Comparison of ENCODE assay signal across 7 cellular contexts in genomic region chr16:1718236-1718635, GRCh38. TPM values are rescaled to one million over a fixed set of nuclear protein-coding genes. Genes with fewer than 3 reads are reported as not detected.
DNase-seq lines count a peak whose midpoint lies in the region; ATAC-seq and TF ChIP-seq lines count a peak whose summit lies in the region.
"Not testable (repeated sequence)": the region's sequence is repeated elsewhere in the genome, so short reads cannot be mapped to it uniquely, and the experiment has no call there.

No MANE protein-coding gene starts in this region.

- peaks cover 14 to 77% (median 24%) of the 10 kb centered on the region in 11 experiments; a peak in 20 of 22 replicates for H4K20me1 ChIP-seq in BLaER1 treated with 17β-estradiol and CSF1 and Interleukin-3, amounts not matched to agents 10 nM and 100 nM
- H4K20me1 ChIP-seq in HCT116 (ENCODE audit: insufficient read depth); OCI-LY1 (ENCODE audit: insufficient read depth, low read length): not testable (repeated sequence)

- not testable (repeated sequence) for H3K9ac ChIP-seq in BLaER1 treated with 17β-estradiol and CSF1 and Interleukin-3, amounts not matched to agents 10 nM and 100 nM; OCI-LY1 (ENCODE audit: low read length); skeletal muscle tissue (ENCODE audit: low read depth in 1 of 3, low read length in 3 of 3)
- H3K9ac ChIP-seq in HCT116 (ENCODE audit: low read length), result peak overlapping the region; percentile 20

- H3K4me1 ChIP-seq in BLaER1 treated with 17β-estradiol and CSF1 and Interleukin-3, amounts not matched to agents 10 nM and 100 nM, result peaks cover 63 to 89% (median 80%) of the 10 kb centered on the region in 10 experiments
- H3K4me1 ChIP-seq in HCT116 (ENCODE audit: control insufficient read depth in 1 of 2, insufficient read depth in 2 of 2, low read length in 2 of 2), result peaks cover 53 to 66% of the 10 kb centered on the region in 2 experiments
- peaks cover 65% of the 10 kb centered on the region for H3K4me1 ChIP-seq in OCI-LY1 (ENCODE audit: insufficient read depth, low read length, severe bottlenecking)
- H3K4me1 ChIP-seq in skeletal muscle tissue (ENCODE audit: control insufficient read depth in 3 of 3, insufficient read depth in 3 of 3, low read length in 3 of 3), result peaks cover 0 to 22% (median 7%) of the 10 kb centered on the region in 3 donors

- peaks cover 76% of the 10 kb centered on the region for H3K79me2 ChIP-seq in HCT116 (ENCODE audit: insufficient read depth, low read length)
- peaks cover 19% of the 10 kb centered on the region for H3K79me2 ChIP-seq in OCI-LY1 (ENCODE audit: insufficient read depth, low read length)

- not testable (repeated sequence) for H3K27me3 ChIP-seq in BLaER1 treated with 17β-estradiol and CSF1 and Interleukin-3, amounts not matched to agents 10 nM and 100 nM; HCT116 (ENCODE audit: insufficient read depth, low read length); OCI-LY1 (ENCODE audit: insufficient read depth, low read length); skeletal muscle tissue (ENCODE audit: control insufficient read depth in 3 of 3, insufficient read depth in 3 of 3, low read length in 3 of 3)

- H3K27me3 Mint-ChIP-seq in activated B cell treated with CpG ODN at 0.5 μM for 24 hours; naive B cell; stimulated activated naive B cell treated with anti-CD40 and anti-IgM and Interleukin-4, amounts not matched to agents 10 μg/mL and 1 μg/mL and 100 μg/mL, for 72 hours: not testable (repeated sequence)

- POLR2A ChIA-PET in HCT116 (lab: Charles Lee), result not testable (repeated sequence)
- POLR2A ChIA-PET in activated B cell treated with CpG ODN at 0.5 μM for 24 hours (lab: Charles Lee), result interaction anchor here (0.6 to 1.8 kb wide), 8 partner anchors 8 to 260 kb away, joined by 3 to 22 read pairs (median 3); partner anchors contain the start of genes JPT2 and MAPK8IP3

- not testable (repeated sequence) for H3K9me2 ChIP-seq in HCT116 (ENCODE audit: insufficient read depth); OCI-LY1 (ENCODE audit: low read depth, low read length)

- H3K9me3 ChIP-seq in BLaER1 treated with 17β-estradiol and CSF1 and Interleukin-3, amounts not matched to agents 10 nM and 100 nM (replicated peaks in 1 of 11); HCT116 (ENCODE audit: control insufficient read depth in 1 of 2, insufficient read depth in 1 of 2, low read depth in 1 of 2, low read length in 2 of 2); OCI-LY1 (ENCODE audit: low read length); skeletal muscle tissue (ENCODE audit: control insufficient read depth in 3 of 3, low read length in 3 of 3): not testable (repeated sequence)

- peak overlapping the region in 8 of 11 experiments; percentile 37 to 95 (median 82); a peak in 13 of 22 replicates for H3K4me2 ChIP-seq in BLaER1 treated with 17β-estradiol and CSF1 and Interleukin-3, amounts not matched to agents 10 nM and 100 nM
- H3K4me2 ChIP-seq in HCT116 (ENCODE audit: low read length), result peak overlapping the region; percentile 58
- not testable (repeated sequence) for H3K4me2 ChIP-seq in OCI-LY1 (ENCODE audit: low read length)

- TF ChIP-seq RAD21 in HCT116 (IDR thresholded peaks at IDR 0.05; ENCODE audit: low read depth), result not testable (repeated sequence)

- intact Hi-C loops in HCT116 (cut with micrococcal nuclease), result not testable (repeated sequence)
- intact Hi-C loops in activated B cell treated with CpG ODN at 0.5 μM for 24 hours (cut with micrococcal nuclease), result loop anchor here (5.0 kb wide), 1 partner anchor 411 kb away; the partner anchor contains the start of gene UBE2I

- CTCF ChIA-PET in HCT116 (lab: Charles Lee), result interaction anchor here (2.4 kb wide), 1 partner anchor 12 kb away, joined by 11 read pairs; the partner anchor contains the start of gene MAPK8IP3
- CTCF ChIA-PET in activated B cell treated with CpG ODN at 0.5 μM for 24 hours (lab: Charles Lee), result interaction anchor here (3.2 kb wide), 1 partner anchor 12 kb away, joined by 16 read pairs; the partner anchor contains the start of gene MAPK8IP3

- RAD21 ChIA-PET in HCT116 (lab: Charles Lee; ENCODE audit: low non-redundant PET in 1 of 2, low total read pairs in 2 of 2, uncharacterized antibody in 2 of 2, unreplicated experiment in 2 of 2), result not testable (repeated sequence)

- not testable (repeated sequence) for TF ChIP-seq CTCF in HCT116 (IDR thresholded peaks at IDR 0.05 in 2 of 3, conservative IDR thresholded peaks at IDR 0.05 in 1 of 3; ENCODE audit: borderline replicate concordance in 1 of 3, insufficient read depth in 1 of 3, low read depth in 2 of 3, low read length in 2 of 3); OCI-LY1 (IDR thresholded peaks at IDR 0.05; ENCODE audit: low read length); activated B cell treated with CpG ODN at 0.5 μM for 24 hours (IDR thresholded peaks at IDR 0.05)

- H3K36me3 ChIP-seq in BLaER1 treated with 17β-estradiol and CSF1 and Interleukin-3, amounts not matched to agents 10 nM and 100 nM, result peaks cover 10 to 33% (median 20%) of the 10 kb centered on the region in 11 experiments; a peak in 18 of 22 replicates
- not testable (repeated sequence) for H3K36me3 ChIP-seq in HCT116 (ENCODE audit: control insufficient read depth in 1 of 2, insufficient read depth in 2 of 2, low read length in 2 of 2); skeletal muscle tissue (ENCODE audit: control insufficient read depth in 3 of 3, insufficient read depth in 3 of 3, low read length in 3 of 3)
- H3K36me3 ChIP-seq in OCI-LY1 (ENCODE audit: insufficient read depth, low read length), result peaks cover 11% of the 10 kb centered on the region; the same call in 1 of the 2 replicates

- DNase-seq in HCT116 (ENCODE audit: low read depth, low spot score); activated B cell treated with CpG ODN at 0.5 μM for 24 hours; naive B cell; stimulated activated naive B cell treated with anti-CD40 and anti-IgM and Interleukin-4, amounts not matched to agents 10 μg/mL and 1 μg/mL and 100 μg/mL, for 72 hours: not testable (repeated sequence)

- ATAC-seq in HCT116; activated B cell treated with CpG ODN at 0.5 μM for 24 hours (ENCODE audit: low read depth); naive B cell (ENCODE audit: low read depth in 2 of 2); stimulated activated naive B cell treated with anti-CD40 and anti-IgM and Interleukin-4, amounts not matched to agents 10 μg/mL and 1 μg/mL and 100 μg/mL, for 72 hours (replicated peaks): not testable (repeated sequence)

- not testable (repeated sequence) for H2AFZ ChIP-seq in HCT116 (ENCODE audit: low read depth, low read length, poor library complexity, severe bottlenecking); OCI-LY1 (ENCODE audit: low read length)

- H3K27ac ChIP-seq in BLaER1 treated with 17β-estradiol and CSF1 and Interleukin-3, amounts not matched to agents 10 nM and 100 nM, result peak overlapping the region in 6 of 11 experiments; percentile 44 to 94 (median 92); a peak in 6 of 22 replicates
- H3K27ac ChIP-seq in HCT116 (ENCODE audit: low read depth, low read length), result peak overlapping the region; percentile 39
- H3K27ac ChIP-seq in OCI-LY1 (ENCODE audit: low read depth, low read length, poor library complexity, severe bottlenecking), result peak overlapping the region; percentile 76
- H3K27ac ChIP-seq in skeletal muscle tissue (ENCODE audit: low read depth, low read length), result peak overlapping the region; percentile 36

- not testable (repeated sequence) for BruUV-seq in HCT116 (replicated peaks; lab: Mats Ljungman, UMichigan)

- TF ChIP-seq POLR2A in HCT116 (IDR thresholded peaks at IDR 0.05; ENCODE audit: borderline replicate concordance, extremely low read depth, insufficient read depth, insufficient read length), result not testable (repeated sequence)

- H3K27ac Mint-ChIP-seq in activated B cell treated with CpG ODN at 0.5 μM for 24 hours (peak overlapping the region; percentile 79), naive B cell (peak overlapping the region; percentile 51 to 99 (median 94))
- peak overlapping the region; percentile 93 for H3K27ac Mint-ChIP-seq in stimulated activated naive B cell treated with anti-CD40 and anti-IgM and Interleukin-4, amounts not matched to agents 10 μg/mL and 1 μg/mL and 100 μg/mL, for 72 hours

- peaks cover 81% of the 10 kb centered on the region for H3K4me1 Mint-ChIP-seq in activated B cell treated with CpG ODN at 0.5 μM for 24 hours
- peaks cover 42 to 88% (median 52%) of the 10 kb centered on the region in 3 donors for H3K4me1 Mint-ChIP-seq in naive B cell
- peaks cover 45 to 93% of the 10 kb centered on the region in 2 donors for H3K4me1 Mint-ChIP-seq in stimulated activated naive B cell treated with anti-CD40 and anti-IgM and Interleukin-4, amounts not matched to agents 10 μg/mL and 1 μg/mL and 100 μg/mL, for 72 hours

- H3K9me3 Mint-ChIP-seq in activated B cell treated with CpG ODN at 0.5 μM for 24 hours; naive B cell; stimulated activated naive B cell treated with anti-CD40 and anti-IgM and Interleukin-4, amounts not matched to agents 10 μg/mL and 1 μg/mL and 100 μg/mL, for 72 hours: not testable (repeated sequence)

- H3K4me3 Mint-ChIP-seq in activated B cell treated with CpG ODN at 0.5 μM for 24 hours, result not testable (repeated sequence)
- peak overlapping the region in 6 of 8 donors; percentile 26 to 83 (median 68) for H3K4me3 Mint-ChIP-seq in naive B cell
- peak overlapping the region in 1 of 2 donors; percentile 72 for H3K4me3 Mint-ChIP-seq in stimulated activated naive B cell treated with anti-CD40 and anti-IgM and Interleukin-4, amounts not matched to agents 10 μg/mL and 1 μg/mL and 100 μg/mL, for 72 hours

- peaks cover 15% of the 10 kb centered on the region for H3K36me3 Mint-ChIP-seq in activated B cell treated with CpG ODN at 0.5 μM for 24 hours (ENCODE audit: low read depth)
- H3K36me3 Mint-ChIP-seq in naive B cell, result not testable (repeated sequence)
- H3K36me3 Mint-ChIP-seq in stimulated activated naive B cell treated with anti-CD40 and anti-IgM and Interleukin-4, amounts not matched to agents 10 μg/mL and 1 μg/mL and 100 μg/mL, for 72 hours, result peaks cover 29 to 35% of the 10 kb centered on the region in 2 donors

- H3F3A ChIP-seq in OCI-LY1 (ENCODE audit: insufficient read depth, low read length), result not testable (repeated sequence)

- H3K4me3 ChIP-seq in BLaER1 treated with 17β-estradiol and CSF1 and Interleukin-3, amounts not matched to agents 10 nM and 100 nM; OCI-LY1 (ENCODE audit: low read depth, low read length, poor library complexity, severe bottlenecking); skeletal muscle tissue (ENCODE audit: low read length in 3 of 3): not testable (repeated sequence)
- H3K4me3 ChIP-seq in HCT116 (replicated peaks in 1 of 2; ENCODE audit: low read depth in 1 of 2, low read length in 2 of 2), result 0 out of 4 replicates have a peak overlapping the region, but pooled peaks of 1 of the 2 experiments have one; percentile 18

RNA-seq across cellular contexts. Expression of gene MAPK8IP3, which starts 12.2 kb away (rescaled TPM):
- 75.3 TPM for total RNA-seq in HCT116 (2021; ENCODE audit: unreplicated experiment)
- polyA plus RNA-seq in HCT116 (2012), result 45.1 and 64.0 TPM in 2 replicates
- total RNA-seq in activated B cell treated with CpG ODN at 0.5 μM for 24 hours, result 157 and 201 TPM in 2 replicates
- 10 to 100 TPM in 1 of 6 donors, 1 to 10 TPM in 5; 1.2 to 10.1 (median 2.2) TPM for polyA plus RNA-seq in naive B cell (ENCODE audit: low read depth in 6 of 6)
- total RNA-seq in skeletal muscle tissue, result 28.7 TPM

RNA-seq across cellular contexts. Expression of gene JPT2, which starts 40.2 kb away (rescaled TPM):
- total RNA-seq in HCT116 (2021; ENCODE audit: unreplicated experiment), result 113 TPM
- polyA plus RNA-seq in HCT116 (2012), result 40.3 and 46.9 TPM in 2 replicates
- 43.4 and 48.7 TPM in 2 replicates for total RNA-seq in activated B cell treated with CpG ODN at 0.5 μM for 24 hours
- polyA plus RNA-seq in naive B cell (ENCODE audit: low read depth in 6 of 6), result 10 to 100 TPM in 5 of 6 donors, 1 to 10 TPM in 1; 6.8 to 14.4 (median 11.5) TPM
- 22.4 TPM for total RNA-seq in skeletal muscle tissue

RNA-seq across cellular contexts. Expression of gene NME3, which starts 53.1 kb away (rescaled TPM):
- total RNA-seq in HCT116 (2021; ENCODE audit: unreplicated experiment) (103 TPM), activated B cell treated with CpG ODN at 0.5 μM for 24 hours (54.1 and 57.8 TPM in 2 replicates), skeletal muscle tissue (20.4 TPM)
- polyA plus RNA-seq in HCT116 (2012), result 79.3 and 90.1 TPM in 2 replicates
- 10 to 100 TPM; 32.0 to 61.1 (median 49.1) TPM for polyA plus RNA-seq in naive B cell (ENCODE audit: low read depth in 6 of 6)

RNA-seq across cellular contexts. Expression of gene EME2, which starts 54.4 kb away (rescaled TPM):
- total RNA-seq in HCT116 (2021; ENCODE audit: unreplicated experiment) (36.3 TPM), activated B cell treated with CpG ODN at 0.5 μM for 24 hours (37.1 and 49.9 TPM in 2 replicates), skeletal muscle tissue (5.2 TPM)
- 8.9 and 9.0 TPM in 2 replicates for polyA plus RNA-seq in HCT116 (2012)
- polyA plus RNA-seq in naive B cell (ENCODE audit: low read depth in 6 of 6), result 1 to 10 TPM in 1 of 6 donors, under 1 TPM in 5; 0.43 to 2.8 (median 0.93) TPM

RNA-seq across cellular contexts. Expression of gene MRPS34, which starts 54.7 kb away (rescaled TPM):
- total RNA-seq in HCT116 (2021; ENCODE audit: unreplicated experiment) (200 TPM), activated B cell treated with CpG ODN at 0.5 μM for 24 hours (60.9 and 65.1 TPM in 2 replicates), skeletal muscle tissue (17.7 TPM)
- 167 and 191 TPM in 2 replicates for polyA plus RNA-seq in HCT116 (2012)
- 100 to 1,000 TPM in 4 of 6 donors, 10 to 100 TPM in 2; 76.4 to 120 (median 108) TPM for polyA plus RNA-seq in naive B cell (ENCODE audit: low read depth in 6 of 6)

Comparison
In these comparisons a context has a peak if more than half of its experiments do, and no peak if none do; other contexts are left out.
1. H3K27ac ChIP-seq: peak in every context shown above with its lines; median percentile 92 in BLaER1 treated with 17β-estradiol and CSF1 and Interleukin-3, amounts not matched to agents 10 nM and 100 nM; 76 in OCI-LY1; 39 in HCT116; 36 in skeletal muscle tissue.